Comparison of ENCODE assay signal across 10 cellular contexts in the genomic region with DNA sequence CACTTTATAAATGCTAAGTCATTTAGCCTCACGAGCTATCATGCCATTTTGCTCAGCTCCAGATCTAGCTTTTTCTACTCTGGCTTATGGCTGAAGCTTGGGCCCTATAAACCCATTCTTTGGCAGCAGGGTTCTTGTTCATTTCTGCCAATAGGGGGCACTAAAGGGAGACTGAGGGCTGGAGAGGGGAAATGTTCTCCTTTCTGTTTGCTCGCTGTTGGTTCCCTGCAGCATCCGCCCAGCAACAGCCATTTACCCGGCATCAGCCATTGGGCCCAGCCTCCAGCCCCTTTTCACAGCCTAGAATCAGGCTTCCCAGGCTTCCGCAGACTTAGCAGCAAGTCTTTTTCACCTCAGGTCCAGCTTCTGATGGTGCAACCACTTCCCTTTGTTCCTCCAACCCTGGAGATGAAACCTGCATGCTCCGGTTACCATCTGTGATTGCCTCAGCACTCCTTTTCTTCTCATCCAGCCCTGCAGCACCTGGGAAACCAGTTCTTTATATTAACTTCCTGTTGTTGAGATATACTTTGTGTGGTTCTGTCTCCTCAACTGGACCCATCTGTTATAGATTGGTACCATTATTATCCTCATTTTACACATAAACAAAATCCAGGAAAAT. TPM values are rescaled to one million over a fixed set of nuclear protein-coding genes. Genes with fewer than 3 reads are reported as not detected.
DNase-seq lines count a peak whose midpoint lies in the region; ATAC-seq and TF ChIP-seq lines count a peak whose summit lies in the region.
"Had no signal": no experiment of that assay in that cellular context is flagged by ENCODE, and none has a peak within 500 bp of the region (broad histone marks: within the 10 kb centered on the region; RNA-seq: fewer than 3 reads in every experiment).

No MANE protein-coding gene starts in this region.

- no peak for ATAC-seq in GM18868 (IDR thresholded peaks at IDR 0.05; ENCODE audit: unreplicated experiment)
- ATAC-seq in HG02884 (IDR thresholded peaks at IDR 0.05; ENCODE audit: unreplicated experiment) = no peak

- H3K27me3 Mint-ChIP-seq in CD14-positive monocyte (ENCODE audit: low read depth in 3 of 3) = peaks cover 3 to 11% (median 9%) of the 10 kb centered on the region in 3 donors

- H3K36me3 Mint-ChIP-seq in CD14-positive monocyte = no peaks in the 10 kb centered on the region

- peaks cover 9% of the 10 kb centered on the region for H3K4me1 Mint-ChIP-seq in CD14-positive monocyte

- DNase-seq in CD14-positive monocyte (ENCODE audit: low spot score) = no peak
- peak; percentile 50 for DNase-seq in HCEC 1CT
- peak; percentile 85 for DNase-seq in SK-MEL-5 (ENCODE audit: low read depth, low spot score)
- DNase-seq in islet precursor cell = peak; percentile 83
- DNase-seq in epidermal melanocyte (ENCODE audit: insufficient read length, low spot score) = no peak
- no peak for DNase-seq in NCI-H187 (lab: John Stamatoyannopoulos, UW)
- DNase-seq: caudate nucleus, nucleus accumbens had no signal

- intact Hi-C loops in CD14-positive monocyte (cut with micrococcal nuclease) = loop anchor here in 1 of 2 donors (10.0 kb wide), 1 partner anchor 128 kb away; a partner anchor contains a TSS

- H3K4me3 Mint-ChIP-seq in CD14-positive monocyte = no peak overlapping the region

- in situ Hi-C loops in SK-MEL-5 (cut with HindIII; ENCODE audit: low pct_unique_long_range_greater_than_20kb, low sequenced_read_pairs) = no loop called here

- TF ChIP-seq CTCF in CD14-positive monocyte (IDR thresholded peaks at IDR 0.05) = peak; percentile 22

- peaks cover 0 to 2% (median 0%) of the 10 kb centered on the region in 7 donors for H3K9me3 Mint-ChIP-seq in CD14-positive monocyte

- H3K27ac Mint-ChIP-seq in CD14-positive monocyte = no peak overlapping the region

RNA-seq across cellular contexts. Expression of a gene that starts 4.2 kb away (rescaled TPM):
- polyA plus RNA-seq in CD14-positive monocyte = under 1 TPM; 0.31 to 0.42 TPM
- total RNA-seq in SK-MEL-5 (2014; rRNA removed; shearing (Covaris generic)) = not detected in 2 replicates
- polyA plus RNA-seq in SK-MEL-5 (2015; cell fraction: cytosol; rRNA removed) = not detected in 2 replicates
- polyA plus RNA-seq in SK-MEL-5 (2015; cell fraction: nucleus; rRNA removed) = not detected in 2 replicates

Comparison
In these comparisons a context has a peak if more than half of its experiments do, and no peak if none do; other contexts are left out.
1. DNase-seq: peak in HCEC 1CT (single experiment), SK-MEL-5 (single experiment) and islet precursor cell (single experiment); none in CD14-positive monocyte (single experiment), epidermal melanocyte (single experiment) and NCI-H187 (0 of 2).